ENCODE assay signal across 8 cellular contexts in genomic region chr18:36828157-36828629, GRCh38.
DNase-seq lines count a peak whose midpoint lies in the region; ATAC-seq lines count a peak whose summit lies in the region.

No MANE protein-coding gene starts in this region.

- ATAC-seq in HG02571 (IDR thresholded peaks at IDR 0.05; ENCODE audit: unreplicated experiment) (peak; percentile 3), GM21786 (IDR thresholded peaks at IDR 0.05; ENCODE audit: unreplicated experiment) (no peak), GM21360 (IDR thresholded peaks at IDR 0.05; ENCODE audit: unreplicated experiment) (no peak)

- peak overlapping the region; percentile 95 for H3K9ac ChIP-seq in NT2/D1 (ENCODE audit: insufficient read length, low read depth)

- H3K9me3 ChIP-seq in NT2/D1 (ENCODE audit: insufficient read depth, low read length): no peaks in the 10 kb centered on the region

- H3K27me3 ChIP-seq in NT2/D1 (ENCODE audit: insufficient read depth, insufficient read length): no peaks in the 10 kb centered on the region

- DNase-seq in EH (ENCODE audit: low read depth): peak; percentile 68
- DNase-seq in NT2/D1 (ENCODE audit: low read depth, low spot score): no peak
- DNase-seq in skeletal muscle cell (ENCODE audit: low read depth): peak; percentile 47

- H3K36me3 ChIP-seq in NT2/D1 (ENCODE audit: insufficient read depth, insufficient read length, low read length): peaks cover 13% of the 10 kb centered on the region

- peak overlapping the region; percentile 92 for H3K4me3 ChIP-seq in NT2/D1 (ENCODE audit: insufficient read length, low read depth)
- H3K4me3 ChIP-seq in iPS-11a (ENCODE audit: low read depth, low read length): peak overlapping the region; percentile 93
- H3K4me3 ChIP-seq in skeletal muscle cell (ENCODE audit: low read depth, low read length): peak overlapping the region; percentile 85

- H3K4me1 ChIP-seq in NT2/D1 (ENCODE audit: insufficient read depth, insufficient read length): no peaks in the 10 kb centered on the region

- H3K27ac ChIP-seq in angular gyrus (ENCODE audit: low read depth, low read length): peak overlapping the region; percentile 92
